22 cellular contexts compared by ENCODE assay signal in the genomic region with DNA sequence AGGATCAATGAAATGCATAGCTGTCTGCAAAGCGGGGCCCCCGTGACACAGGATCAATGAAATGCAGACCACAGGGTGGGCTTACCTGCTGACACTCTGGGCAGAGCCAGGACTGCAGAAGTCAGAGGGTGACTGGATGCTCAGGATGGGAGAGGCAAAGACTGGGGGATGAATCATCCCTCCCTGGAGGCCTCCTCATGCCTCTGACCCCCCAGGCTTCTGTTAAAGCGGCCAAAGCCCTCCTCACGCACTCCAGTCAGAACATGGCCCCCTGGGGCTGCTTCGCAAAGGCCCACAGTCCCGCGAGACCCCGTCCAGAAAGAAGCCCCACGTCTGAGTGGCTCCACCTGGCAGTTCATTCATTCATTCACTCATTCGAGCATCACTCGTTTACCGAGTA. TPM values are rescaled to one million over a fixed set of nuclear protein-coding genes. Genes with fewer than 3 reads are reported as not detected.
DNase-seq lines count a peak whose midpoint lies in the region; ATAC-seq, FAIRE-seq and TF ChIP-seq lines count a peak whose summit lies in the region.
"Had no signal": no experiment of that assay in that cellular context is flagged by ENCODE, and none has a peak within 500 bp of the region (broad histone marks: within the 10 kb centered on the region; RNA-seq: fewer than 3 reads in every experiment).

No MANE protein-coding gene starts in this region.

- WGBS in IMR-90 (ENCODE audit: extremely low coverage in 2 of 2, insufficient read length in 1 of 2), 2 experiments = 96% methylated on average over 8 of the region's 12 CpGs; no CpG with 5 or more reads in 1 of the 2 experiments
- WGBS in K562 (ENCODE audit: insufficient coverage, low coverage, missing lambda C conversion rate) = 0% methylated on average over 10 of the region's 12 CpGs

- H3K56ac ChIP-seq in IMR-90 (ENCODE audit: extremely low read depth, insufficient read depth, low read length) = no peak overlapping the region

- no peak overlapping the region for H3K27ac ChIP-seq in IMR-90 (ENCODE audit: insufficient read depth, low read length)
- no peak overlapping the region for H3K27ac ChIP-seq in K562 (ENCODE audit: extremely low read depth, low read depth, low read length)
- H3K27ac ChIP-seq: 22Rv1, A549, C4-2B had no signal

- BruUV-seq in IMR-90 (replicated peaks; lab: Mats Ljungman, UMichigan) (no TSS peak), K562 (replicated peaks; lab: Mats Ljungman, UMichigan) (no TSS peak)

- H3K79me1 ChIP-seq in IMR-90 (ENCODE audit: low read depth in 1 of 2, low read length in 2 of 2) = peaks cover 5 to 48% of the 10 kb centered on the region in 2 experiments; a peak in 3 of 4 replicates

- TF ChIP-seq CTCF in IMR-90 (conservative IDR thresholded peaks at IDR 0.05; ENCODE audit: low read depth, low read length) = no peak
- TF ChIP-seq CTCF in K562 (IDR thresholded peaks at IDR 0.05 in 2 of 3, conservative IDR thresholded peaks at IDR 0.05 in 1 of 3; ENCODE audit: insufficient read depth in 2 of 3, low read depth in 1 of 3, low read length in 3 of 3) = no peak

- peak; percentile 25 for DNase-seq in Daoy (ENCODE audit: low read depth)
- DNase-seq in IMR-90 = peak; percentile 55
- DNase-seq in RPMI7951 (ENCODE audit: low read depth) = peak; percentile 47
- no peak for DNase-seq in K562 (ENCODE audit: extremely low read depth in 1 of 4, low spot score in 3 of 4)
- DNase-seq in NCI-H69 (lab: John Stamatoyannopoulos, UW) = no peak
- no peak for DNase-seq in NCI-H226
- DNase-seq in activated CD4-positive, alpha-beta T cell treated with anti-CD3 and anti-CD28 coated beads, Interleukin-2, amount 50 U/mL, for 1 hour = no peak
- DNase-seq: AML-193; CD4-positive, alpha-beta T cell; DMS79 treated with DMSO at 0.1 percent for 48 hours; GDM1; HCEC 1CT; HFFc6 had no signal

- POLR2A ChIA-PET in IMR-90 (lab: Charles Lee; ENCODE audit: unreplicated experiment) = no interaction called here
- POLR2A ChIA-PET in K562 (lab: Yijun Ruan, JAX) = no interaction called here

- H3K9ac ChIP-seq in IMR-90 (ENCODE audit: low read depth, low read length) (no peak overlapping the region), K562 (ENCODE audit: insufficient read depth in 1 of 2, low read depth in 2 of 2, low read length in 2 of 2) (no peak overlapping the region)

- dilution Hi-C loops in IMR-90 (cut with HindIII; ENCODE audit: low sequenced_read_pairs, unreplicated experiment) = no loop called here

- H4K20me1 ChIP-seq in IMR-90 (ENCODE audit: insufficient read depth, low read length) (peaks cover 6% of the 10 kb centered on the region), K562 (replicated peaks; ENCODE audit: control insufficient read depth, insufficient read depth, low read length) (no peaks in the 10 kb centered on the region; the same call in 1 of the 2 replicates)

- no peak overlapping the region for H3K4me2 ChIP-seq in IMR-90 (ENCODE audit: low read depth, low read length)
- no peak overlapping the region for H3K4me2 ChIP-seq in K562 (ENCODE audit: insufficient read depth, low read length)
- H3K4me2 ChIP-seq: A549, GM23338 had no signal

- H4K91ac ChIP-seq in IMR-90 (ENCODE audit: insufficient read depth, low read depth, low read length) = no peak overlapping the region

- H3K4me1 ChIP-seq in IMR-90 (ENCODE audit: control insufficient read depth, insufficient read depth, low read length) = peaks cover 5% of the 10 kb centered on the region; the same call in 1 of the 2 replicates
- no peaks in the 10 kb centered on the region for H3K4me1 ChIP-seq in K562 (replicated peaks in 1 of 2; ENCODE audit: control insufficient read depth in 2 of 2, insufficient read depth in 2 of 2, low read length in 2 of 2)
- H3K4me1 ChIP-seq: A549 had no signal

- no peak for FAIRE-seq in K562 (lab: Jason Lieb, UNC)
- FAIRE-seq: A549, GM12892, GM18507, H54, HepG2 had no signal

- H3K4me3 ChIP-seq in IMR-90 (ENCODE audit: insufficient read depth, low read depth, low read length) = no peak overlapping the region
- H3K4me3 ChIP-seq in K562 = no peak overlapping the region
- H3K4me3 ChIP-seq: A549, GM23338 had no signal

- H3K9me3 ChIP-seq in IMR-90 (ENCODE audit: control insufficient read depth, insufficient read depth, low read length) (peaks cover 3% of the 10 kb centered on the region; the same call in 1 of the 2 replicates), K562 (replicated peaks; ENCODE audit: control insufficient read depth, insufficient read depth, low read depth, low read length) (no peaks in the 10 kb centered on the region)

- peak; percentile 40 for ATAC-seq in IMR-90 (ENCODE audit: low read depth)
- ATAC-seq in K562 = no peak
- no peak for ATAC-seq in HG03175 (IDR thresholded peaks at IDR 0.05; ENCODE audit: unreplicated experiment)
- ATAC-seq: A549, GM23338, HepG2 had no signal

- no peak overlapping the region for H2AK5ac ChIP-seq in IMR-90 (ENCODE audit: low read depth, low read length)

- no peak overlapping the region for H2BK5ac ChIP-seq in IMR-90 (ENCODE audit: low read depth, low read length, poor library complexity, severe bottlenecking)

- H2AFZ ChIP-seq in IMR-90 (replicated peaks; ENCODE audit: low read length, poor library complexity) (no peak overlapping the region), K562 (ENCODE audit: low read depth, low read length) (no peak overlapping the region)
- H2AFZ ChIP-seq: GM23338 had no signal

- H3K36me3 ChIP-seq in IMR-90 (ENCODE audit: control insufficient read depth, insufficient read depth, low read length) (peaks cover 28% of the 10 kb centered on the region), K562 (ENCODE audit: control insufficient read depth, insufficient read depth, low read length) (no peaks in the 10 kb centered on the region)

- no peak for TF ChIP-seq RAD21 in IMR-90 (IDR thresholded peaks at IDR 0.05; ENCODE audit: low read length)
- TF ChIP-seq RAD21 in K562 (CRISPR knock-in tag; conservative IDR thresholded peaks at IDR 0.05 in 1 of 2, IDR thresholded peaks at IDR 0.05 in 1 of 2) = no peak

- H3K9me1 ChIP-seq in IMR-90 (ENCODE audit: insufficient read depth, low read length) (peaks cover 9% of the 10 kb centered on the region; the same call in 1 of the 2 replicates), K562 (ENCODE audit: control insufficient read depth, insufficient read depth, low read length) (no peaks in the 10 kb centered on the region)

- H2AK9ac ChIP-seq in IMR-90 (replicated peaks; ENCODE audit: low read depth, low read length, poor library complexity) = no peak overlapping the region

- H4K5ac ChIP-seq in IMR-90 (ENCODE audit: low read depth, low read length) = no peak overlapping the region

- no peak overlapping the region for H3K23ac ChIP-seq in IMR-90 (ENCODE audit: low read depth, low read length)

- intact Hi-C loops in IMR-90 (cut with micrococcal nuclease) (no loop called here), K562 (cut with micrococcal nuclease) (no loop called here)

- no peak overlapping the region for H3K4ac ChIP-seq in IMR-90 (ENCODE audit: low read depth, low read length)

- no peak overlapping the region for H2BK15ac ChIP-seq in IMR-90 (ENCODE audit: low read depth, low read length)

- no peak for TF ChIP-seq EP300 in K562 (IDR thresholded peaks at IDR 0.05; ENCODE audit: low read length)

- no peak overlapping the region for H2BK120ac ChIP-seq in IMR-90 (ENCODE audit: low read depth, low read length)

- H4K8ac ChIP-seq in IMR-90 (ENCODE audit: low read depth in 2 of 2, low read length in 2 of 2) = no peak overlapping the region

- TF ChIP-seq POLR2A in IMR-90 (IDR thresholded peaks at IDR 0.05; ENCODE audit: low read depth, low read length) (no peak), K562 (conservative IDR thresholded peaks at IDR 0.05) (no peak)

- H3K27me3 ChIP-seq in IMR-90 (ENCODE audit: control insufficient read depth, insufficient read depth, low read length) = no peaks in the 10 kb centered on the region
- H3K27me3 ChIP-seq in K562 (ENCODE audit: control insufficient read depth in 2 of 2, insufficient read depth in 2 of 2, low read length in 2 of 2) = peaks cover 3 to 36% of the 10 kb centered on the region in 2 experiments; a peak in 3 of 5 replicates

- H3K18ac ChIP-seq in IMR-90 (ENCODE audit: low read depth, low read length) = no peak overlapping the region

- in situ Hi-C loops in IMR-90 (cut with MboI; ENCODE audit: low sequenced_read_pairs) (no loop called here), K562 (cut with MboI) (no loop called here)

- CTCF ChIA-PET in IMR-90 (lab: Yijun Ruan, JAX) (no interaction called here), K562 (lab: Yijun Ruan, JAX; ENCODE audit: low intra/inter-chr PET ratio) (interaction anchor here (0.5 kb wide), 1 partner anchor 1179 kb away, joined by 3 read pairs; no protein-coding TSS in a partner anchor)

- H3K14ac ChIP-seq in IMR-90 (replicated peaks; ENCODE audit: low read depth, low read length) = no peak overlapping the region

- no peaks in the 10 kb centered on the region for H3K79me2 ChIP-seq in K562 (ENCODE audit: control insufficient read depth, insufficient read depth, low read length)

- no peak overlapping the region for H2BK20ac ChIP-seq in IMR-90 (ENCODE audit: low read depth, low read length)

TF ChIP-seq in IMR-90, 13 proteins besides CTCF, POLR2A, EP300 and RAD21 (continues in another document):
- TF ChIP-seq SMC3 (IDR thresholded peaks at IDR 0.05; ENCODE audit: low read depth, low read length) = no peak

RNA-seq across cellular contexts. Expression of gene FOXF1, which starts 38.4 kb away (rescaled TPM):
- 2.1 and 2.2 TPM in 2 replicates for total RNA-seq in Daoy (2014; rRNA removed; shearing (Covaris generic))
- total RNA-seq in IMR-90 (2012; rRNA removed) = 2.7 and 4.2 TPM in 2 replicates
- 33.0 and 34.5 TPM in 2 replicates for polyA plus RNA-seq in IMR-90 (2012; rRNA removed)
- 33.7 and 84.8 TPM in 2 replicates for polyA plus RNA-seq in IMR-90 (2012; cell fraction: cytosol; rRNA removed)
- polyA plus RNA-seq in IMR-90 (2012; cell fraction: nucleus; rRNA removed; ENCODE audit: low replicate concordance) = 98.2 and 101 TPM in 2 replicates
- total RNA-seq in RPMI7951 (2014; rRNA removed; shearing (Covaris generic)) = 2.1 and 3.0 TPM in 2 replicates
- not detected in 2 replicates for total RNA-seq in K562 (2011; cell fraction: chromatin; rRNA removed; ENCODE audit: low replicate concordance)
- not detected in 2 replicates for total RNA-seq in K562 (2011; cell fraction: nucleolus; rRNA removed)
- not detected in 2 replicates for total RNA-seq in K562 (2011; cell fraction: nucleoplasm; rRNA removed)
- not detected in 2 replicates for total RNA-seq in K562 (2014; rRNA removed)
- total RNA-seq in K562 (2014; rRNA removed; fragmentation: Illumina TruSeq; extraction: Trizol) = not detected in 2 replicates
- not detected in 2 replicates for total RNA-seq in K562 (2015; rRNA removed; fragmentation: Illumina TruSeq; extraction: Trizol)
- total RNA-seq in K562 (2021) = 0.04 TPM in 1 of 2 replicates, not detected in the other
- polyA plus RNA-seq in K562 (2011; rRNA removed) = not detected in 2 replicates
- polyA plus RNA-seq in K562 (2011; cell fraction: cytosol; rRNA removed) = not detected in 2 replicates
- not detected in 2 replicates for polyA plus RNA-seq in K562 (2011; cell fraction: nucleus; rRNA removed)
- polyA plus RNA-seq in K562 (2012) = not detected in 2 replicates
- polyA plus RNA-seq in K562 (2014; fragmentation: Illumina TruSeq; extraction: Trizol) = not detected in 2 replicates
- polyA plus RNA-seq in K562 (2014; fragmentation: Nextera tagmentation; extraction: Ambion mirVana) = not detected
- polyA plus RNA-seq in K562 (2014; rRNA removed) = not detected in 2 replicates
- not detected in 2 replicates for polyA minus RNA-seq in K562 (2011; rRNA and poly(A)+ RNA removed)
- not detected in 2 replicates for polyA minus RNA-seq in K562 (2011; cell fraction: cytosol; rRNA and poly(A)+ RNA removed)
- polyA minus RNA-seq in K562 (2011; cell fraction: nucleus; rRNA and poly(A)+ RNA removed) = not detected in 2 replicates
- total RNA-seq: CD4-positive, alpha-beta T cell; HepG2 had no signal
- polyA plus RNA-seq: A549, HepG2 had no signal

Comparison
In these comparisons a context has a peak if more than half of its experiments do, and no peak if none do; other contexts are left out.
1. DNase-seq: peak in Daoy (single experiment), IMR-90 (single experiment) and RPMI7951 (single experiment); none in K562 (0 of 4), NCI-H69 (single experiment), NCI-H226 (single experiment) and activated CD4-positive, alpha-beta T cell treated with anti-CD3 and anti-CD28 coated beads, Interleukin-2, amount 50 U/mL, for 1 hour (single experiment).